Comparison of ENCODE assay signal across 29 cellular contexts in the genomic region with DNA sequence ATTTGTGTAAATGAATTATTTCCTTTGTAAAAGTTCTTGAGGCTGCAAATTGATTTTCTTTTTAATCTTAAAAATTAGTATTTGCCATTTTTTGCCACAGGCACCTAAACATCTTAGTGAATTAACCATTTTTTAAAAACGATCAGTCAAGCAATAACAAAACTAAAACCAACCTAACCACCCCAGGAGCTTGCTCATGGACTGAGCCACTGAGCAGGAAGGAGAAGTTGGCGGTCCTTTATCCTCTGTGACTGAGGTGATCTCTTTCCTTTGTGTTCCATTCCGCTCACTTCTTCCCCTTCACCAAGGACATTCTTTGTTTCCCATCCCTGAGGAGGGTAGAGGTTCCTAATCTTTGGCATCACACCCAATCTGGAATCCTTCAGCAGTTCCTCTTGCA. TPM values are rescaled to one million over a fixed set of nuclear protein-coding genes. Genes with fewer than 3 reads are reported as not detected.
DNase-seq lines count a peak whose midpoint lies in the region; ATAC-seq, FAIRE-seq and TF ChIP-seq lines count a peak whose summit lies in the region.
"Had no signal": no experiment of that assay in that cellular context is flagged by ENCODE, and none has a peak within 500 bp of the region (broad histone marks: within the 10 kb centered on the region; RNA-seq: fewer than 3 reads in every experiment).

No MANE protein-coding gene starts in this region.

- H3K9me3 ChIP-seq in liver (ENCODE audit: control insufficient read depth in 4 of 4, low read length in 3 of 4) (no peaks in the 10 kb centered on the region), HepG2 (ENCODE audit: low read length) (no peaks in the 10 kb centered on the region)
- H3K9me3 ChIP-seq: ovary, transverse colon had no signal

- FAIRE-seq in HepG2 (lab: Jason Lieb, UNC), result no peak
- FAIRE-seq: colon had no signal

- H3K9ac ChIP-seq in liver (ENCODE audit: low read depth in 1 of 2, low read length in 2 of 2), result no peak overlapping the region
- H3K9ac ChIP-seq in HepG2 (ENCODE audit: insufficient read depth, low read depth, low read length), result no peak overlapping the region

- no peak for ATAC-seq in HepG2
- peak; percentile 51 for ATAC-seq in HG02642 (IDR thresholded peaks at IDR 0.05; ENCODE audit: poor library complexity, unreplicated experiment)
- no peak for ATAC-seq in activated naive CD8-positive, alpha-beta T cell treated with anti-CD3 and anti-CD28 coated beads, Interleukin-2, amount 50 U/mL, for 24 hours
- ATAC-seq in HG02970 (IDR thresholded peaks at IDR 0.05; ENCODE audit: low FRiP score, unreplicated experiment), result no peak
- ATAC-seq in GM21526 (IDR thresholded peaks at IDR 0.05; ENCODE audit: low FRiP score, unreplicated experiment), result no peak
- ATAC-seq: GM23338; left colon; stimulated activated effector memory CD8-positive, alpha-beta T cell treated with anti-CD3 and anti-CD28 coated beads, Interleukin-12 subunit alpha, Interleukin-12 subunit beta, amount 100 ng/mL, for 72 hours had no signal

- peaks cover 9% of the 10 kb centered on the region for H3K4me1 Mint-ChIP-seq in activated T-helper 1 cell treated with anti-CD3 and anti-CD28 coated beads, Interleukin-12 subunit alpha, Interleukin-12 subunit beta, Interleukin-2, Interleukin-4 antibody, amounts not matched to agents 30 ng/mL and 10 ng/mL and 1 ng/mL, durations not matched to agents 14 hours and 24 hours and 36 hours (ENCODE audit: low read depth)
- no peaks in the 10 kb centered on the region for H3K4me1 Mint-ChIP-seq in activated naive CD8-positive, alpha-beta T cell treated with anti-CD3 and anti-CD28 coated beads, Interleukin-2, amount 50 U/mL, for 24 hours
- H3K4me1 Mint-ChIP-seq: activated naive CD8-positive, alpha-beta T cell treated with anti-CD3 and anti-CD28 coated beads for 36 hours; GM23338; neural crest cell; stimulated activated effector memory CD8-positive, alpha-beta T cell treated with anti-CD3 and anti-CD28 coated beads, Interleukin-12 subunit alpha, Interleukin-12 subunit beta, amount 100 ng/mL, for 72 hours had no signal

- no peak for TF ChIP-seq POLR2A in HepG2 (IDR thresholded peaks at IDR 0.05; ENCODE audit: insufficient read depth in 1 of 2, low read depth in 2 of 2, low read length in 2 of 2)

- no peaks in the 10 kb centered on the region for H3K27me3 Mint-ChIP-seq in activated T-helper 1 cell treated with anti-CD3 and anti-CD28 coated beads, Interleukin-12 subunit alpha, Interleukin-12 subunit beta, Interleukin-2, Interleukin-4 antibody, amounts not matched to agents 30 ng/mL and 10 ng/mL and 1 ng/mL, durations not matched to agents 14 hours and 24 hours and 36 hours (ENCODE audit: insufficient read depth)
- no peaks in the 10 kb centered on the region for H3K27me3 Mint-ChIP-seq in activated naive CD8-positive, alpha-beta T cell treated with anti-CD3 and anti-CD28 coated beads, Interleukin-2, amount 50 U/mL, for 24 hours
- H3K27me3 Mint-ChIP-seq: activated CD4-positive, alpha-beta T cell treated with anti-CD3 and anti-CD28 coated beads, Interleukin-2, amount 10 ng/mL, durations not matched to agents 24 days and 14 days; activated naive CD8-positive, alpha-beta T cell treated with anti-CD3 and anti-CD28 coated beads for 36 hours had no signal

- H3K36me3 ChIP-seq in liver (ENCODE audit: control insufficient read depth in 4 of 4, insufficient read depth in 3 of 4, low read depth in 1 of 4, low read length in 3 of 4) (peaks cover 0 to 39% (median 17%) of the 10 kb centered on the region in 4 donors), HepG2 (replicated peaks in 1 of 2; ENCODE audit: control insufficient read depth in 1 of 2, insufficient read depth in 2 of 2, low read length in 2 of 2) (peaks cover 60 to 96% of the 10 kb centered on the region in 2 experiments)
- H3K36me3 ChIP-seq: ovary had no signal

- no peak overlapping the region for H3K4me3 ChIP-seq in liver (ENCODE audit: low read depth in 1 of 3, low read length in 3 of 3)
- H3K4me3 ChIP-seq in HepG2 (replicated peaks in 1 of 3; ENCODE audit: insufficient read depth in 1 of 3, low read depth in 2 of 3, low read length in 3 of 3), result no peak overlapping the region
- H3K4me3 ChIP-seq: GM23338, ovary, transverse colon had no signal

- TF ChIP-seq CTCF in liver (IDR thresholded peaks at IDR 0.05; ENCODE audit: low read depth, low read length, missing input control), result no peak
- no peak for TF ChIP-seq CTCF in HepG2 (CRISPR knock-in tag; IDR thresholded peaks at IDR 0.05)

- peaks cover 43% of the 10 kb centered on the region for H3K36me3 Mint-ChIP-seq in activated T-helper 1 cell treated with anti-CD3 and anti-CD28 coated beads, Interleukin-12 subunit alpha, Interleukin-12 subunit beta, Interleukin-2, Interleukin-4 antibody, amounts not matched to agents 30 ng/mL and 10 ng/mL and 1 ng/mL, durations not matched to agents 14 hours and 24 hours and 36 hours (ENCODE audit: low read depth)
- H3K36me3 Mint-ChIP-seq in activated naive CD8-positive, alpha-beta T cell treated with anti-CD3 and anti-CD28 coated beads, Interleukin-2, amount 50 U/mL, for 24 hours (ENCODE audit: low read depth), result peaks cover 54% of the 10 kb centered on the region
- H3K36me3 Mint-ChIP-seq: stimulated activated effector memory CD8-positive, alpha-beta T cell treated with anti-CD3 and anti-CD28 coated beads, Interleukin-12 subunit alpha, Interleukin-12 subunit beta, amount 100 ng/mL, for 72 hours had no signal

- BruUV-seq in HepG2 (replicated peaks; lab: Mats Ljungman, UMichigan), result no TSS peak

- in situ Hi-C loops in HepG2 (cut with HindIII; ENCODE audit: extremely low pct_ligation_motif_present, low pct_unique_long_range_greater_than_20kb), result loop anchor here (25.0 kb wide), 1 partner anchor 348 kb away; no protein-coding TSS in a partner anchor

- H3K4me2 ChIP-seq in HepG2 (ENCODE audit: low read depth, low read length), result no peak overlapping the region
- H3K4me2 ChIP-seq: GM23338 had no signal

- no peaks in the 10 kb centered on the region for H3K27me3 ChIP-seq in liver (ENCODE audit: control insufficient read depth in 4 of 4, insufficient read depth in 4 of 4, low read length in 3 of 4)
- no peaks in the 10 kb centered on the region for H3K27me3 ChIP-seq in HepG2 (ENCODE audit: control insufficient read depth in 1 of 2, insufficient read depth in 2 of 2, low read length in 2 of 2)
- H3K27me3 ChIP-seq: ovary, transverse colon had no signal

- CTCF ChIA-PET in HepG2 (lab: Yijun Ruan, JAX; ENCODE audit: low intra/inter-chr PET ratio, low total read pairs), result no interaction called here

- POLR2A ChIA-PET in HepG2 (lab: Yijun Ruan, JAX), result no interaction called here

- DNase-seq in HepG2 (ENCODE audit: low spot score) (no peak), HT-29 (ENCODE audit: low spot score) (no peak)
- DNase-seq in activated T-helper 1 cell treated with anti-CD3 and anti-CD28 coated beads, Interleukin-12 subunit alpha, Interleukin-12 subunit beta, Interleukin-2, Interleukin-4 antibody, amounts not matched to agents 30 ng/mL and 10 ng/mL and 1 ng/mL, durations not matched to agents 14 hours and 24 hours and 36 hours (ENCODE audit: low spot score), result no peak
- no peak for DNase-seq in activated naive CD8-positive, alpha-beta T cell treated with anti-CD3 and anti-CD28 coated beads, Interleukin-2, amount 50 U/mL, for 24 hours
- DNase-seq: activated CD4-positive, alpha-beta T cell treated with anti-CD3 and anti-CD28 coated beads, Interleukin-2, amount 10 ng/mL, durations not matched to agents 24 days and 14 days; activated gamma-delta T cell; activated naive CD8-positive, alpha-beta T cell treated with anti-CD3 and anti-CD28 coated beads for 36 hours; aorta; C1 segment of cervical spinal cord; COR-L47; DMS53; hypothalamus; left colon; mammary epithelial cell; NCI-H1436 treated with DMSO at 0.1 percent for 48 hours; NCI-H510A; ovary; stimulated activated CD4-positive, alpha-beta T cell treated with anti-CD3 and anti-CD28 coated beads, Interleukin-15, amount 100 ng/mL, for 24 hours; transverse colon; WERI-Rb-1 had no signal

- no peaks in the 10 kb centered on the region for H3K9me3 Mint-ChIP-seq in activated T-helper 1 cell treated with anti-CD3 and anti-CD28 coated beads, Interleukin-12 subunit alpha, Interleukin-12 subunit beta, Interleukin-2, Interleukin-4 antibody, amounts not matched to agents 30 ng/mL and 10 ng/mL and 1 ng/mL, durations not matched to agents 14 hours and 24 hours and 36 hours
- H3K9me3 Mint-ChIP-seq in activated naive CD8-positive, alpha-beta T cell treated with anti-CD3 and anti-CD28 coated beads, Interleukin-2, amount 50 U/mL, for 24 hours, result no peaks in the 10 kb centered on the region
- H3K9me3 Mint-ChIP-seq: activated CD4-positive, alpha-beta T cell treated with anti-CD3 and anti-CD28 coated beads, Interleukin-2, amount 10 ng/mL, durations not matched to agents 24 days and 14 days; activated naive CD8-positive, alpha-beta T cell treated with anti-CD3 and anti-CD28 coated beads for 36 hours; GM23338; neural crest cell; stimulated activated effector memory CD8-positive, alpha-beta T cell treated with anti-CD3 and anti-CD28 coated beads, Interleukin-12 subunit alpha, Interleukin-12 subunit beta, amount 100 ng/mL, for 72 hours had no signal

- peak overlapping the region; percentile 66 for H3K27ac Mint-ChIP-seq in activated T-helper 1 cell treated with anti-CD3 and anti-CD28 coated beads, Interleukin-12 subunit alpha, Interleukin-12 subunit beta, Interleukin-2, Interleukin-4 antibody, amounts not matched to agents 30 ng/mL and 10 ng/mL and 1 ng/mL, durations not matched to agents 14 hours and 24 hours and 36 hours
- H3K27ac Mint-ChIP-seq in activated naive CD8-positive, alpha-beta T cell treated with anti-CD3 and anti-CD28 coated beads, Interleukin-2, amount 50 U/mL, for 24 hours, result no peak overlapping the region
- H3K27ac Mint-ChIP-seq: activated CD4-positive, alpha-beta T cell treated with anti-CD3 and anti-CD28 coated beads, Interleukin-2, amount 10 ng/mL, durations not matched to agents 24 days and 14 days; activated naive CD8-positive, alpha-beta T cell treated with anti-CD3 and anti-CD28 coated beads for 36 hours; GM23338; stimulated activated effector memory CD8-positive, alpha-beta T cell treated with anti-CD3 and anti-CD28 coated beads, Interleukin-12 subunit alpha, Interleukin-12 subunit beta, amount 100 ng/mL, for 72 hours had no signal

- 0 out of 2 replicates have a peak, but pooled peaks cover 3% of the 10 kb centered on the region for H4K20me1 ChIP-seq in HepG2 (ENCODE audit: insufficient read depth, low read length)

- peak overlapping the region; percentile 43 to 66 for H3K27ac ChIP-seq in liver (ENCODE audit: low read depth in 1 of 2, low read length in 2 of 2)
- H3K27ac ChIP-seq in HepG2 (ENCODE audit: extremely low read length, insufficient read depth, low read length), result no peak overlapping the region
- H3K27ac ChIP-seq: 22Rv1, ovary, transverse colon, WERI-Rb-1 had no signal

- no peaks in the 10 kb centered on the region for H3K79me2 ChIP-seq in HepG2 (ENCODE audit: insufficient read depth, low read length)

- H3K4me3 Mint-ChIP-seq in activated T-helper 1 cell treated with anti-CD3 and anti-CD28 coated beads, Interleukin-12 subunit alpha, Interleukin-12 subunit beta, Interleukin-2, Interleukin-4 antibody, amounts not matched to agents 30 ng/mL and 10 ng/mL and 1 ng/mL, durations not matched to agents 14 hours and 24 hours and 36 hours, result no peak overlapping the region
- no peak overlapping the region for H3K4me3 Mint-ChIP-seq in activated naive CD8-positive, alpha-beta T cell treated with anti-CD3 and anti-CD28 coated beads, Interleukin-2, amount 50 U/mL, for 24 hours
- H3K4me3 Mint-ChIP-seq: activated CD4-positive, alpha-beta T cell treated with anti-CD3 and anti-CD28 coated beads, Interleukin-2, amount 10 ng/mL, durations not matched to agents 24 days and 14 days; activated naive CD8-positive, alpha-beta T cell treated with anti-CD3 and anti-CD28 coated beads for 36 hours; GM23338; neural crest cell; stimulated activated effector memory CD8-positive, alpha-beta T cell treated with anti-CD3 and anti-CD28 coated beads, Interleukin-12 subunit alpha, Interleukin-12 subunit beta, amount 100 ng/mL, for 72 hours had no signal

- H3K4me1 ChIP-seq in liver (ENCODE audit: control insufficient read depth in 4 of 4, insufficient read depth in 4 of 4, low read length in 3 of 4) (peaks cover 6 to 33% (median 24%) of the 10 kb centered on the region in 4 donors), HepG2 (ENCODE audit: insufficient read depth, low read length) (peaks cover 26% of the 10 kb centered on the region)
- H3K4me1 ChIP-seq: transverse colon had no signal

- intact Hi-C loops in HepG2 (cut with micrococcal nuclease; ENCODE audit: unreplicated experiment), result no loop called here
- intact Hi-C loops in activated T-helper 1 cell treated with anti-CD3 and anti-CD28 coated beads, Interleukin-12 subunit alpha, Interleukin-12 subunit beta, Interleukin-2, Interleukin-4 antibody, amounts not matched to agents 30 ng/mL and 10 ng/mL and 1 ng/mL, durations not matched to agents 14 hours and 24 hours and 36 hours (cut with micrococcal nuclease), result no loop called here

- no peak for TF ChIP-seq EP300 in HepG2 (IDR thresholded peaks at IDR 0.05; ENCODE audit: low read depth in 2 of 2, low read length in 2 of 2)
- no peak for TF ChIP-seq EP300 in HepG2 (CRISPR knock-in tag; IDR thresholded peaks at IDR 0.05; ENCODE audit: borderline replicate concordance)

- H2AFZ ChIP-seq in HepG2 (ENCODE audit: low read length), result no peak overlapping the region
- H2AFZ ChIP-seq: GM23338 had no signal

- TF ChIP-seq RAD21 in liver (IDR thresholded peaks at IDR 0.05) (no peak), HepG2 (CRISPR knock-in tag; IDR thresholded peaks at IDR 0.05) (no peak)

- WGBS in liver, result 82% methylated on average over 3 of the region's 3 CpGs
- 97% methylated on average over 3 of the region's 3 CpGs for WGBS in HepG2 (ENCODE audit: low lambda C conversion rate)

RNA-seq across cellular contexts. Expression of gene RPRD1B, which starts 30.4 kb away (rescaled TPM):
- 10 to 100 TPM; 26.9 to 34.3 TPM for total RNA-seq in liver
- 10 to 100 TPM in 1 of 2 donors, 1 to 10 TPM in 1; 5.8 to 31.9 TPM for polyA plus RNA-seq in liver
- 41.5 and 45.6 TPM in 2 replicates for total RNA-seq in HepG2 (2016; rRNA removed; fragmentation: Illumina TruSeq; extraction: Trizol)
- 88.9 and 116 TPM in 2 replicates for total RNA-seq in HepG2 (2016; cell fraction: cytosol; rRNA removed; fragmentation: Illumina TruSeq; extraction: Trizol; ENCODE audit: low read depth)
- 39.5 and 44.6 TPM in 2 replicates for total RNA-seq in HepG2 (2016; cell fraction: insoluble cytoplasmic fraction; rRNA removed; fragmentation: Illumina TruSeq; extraction: Trizol)
- 25.9 and 26.4 TPM in 2 replicates for total RNA-seq in HepG2 (2016; cell fraction: membrane; rRNA removed; fragmentation: Illumina TruSeq; extraction: Trizol)
- 54.7 and 73.0 TPM in 2 replicates for total RNA-seq in HepG2 (2016; cell fraction: nucleus; rRNA removed; fragmentation: Illumina TruSeq; extraction: Trizol)
- polyA plus RNA-seq in HepG2 (2011; rRNA removed), result 29.7 and 31.1 TPM in 2 replicates
- polyA plus RNA-seq in HepG2 (2011; cell fraction: cytosol; rRNA removed), result 16.3 and 23.0 TPM in 2 replicates
- 23.9 and 28.8 TPM in 2 replicates for polyA plus RNA-seq in HepG2 (2011; cell fraction: nucleus; rRNA removed)
- 25.6 and 28.2 TPM in 2 replicates for polyA plus RNA-seq in HepG2 (2012)
- 1.9 and 2.1 TPM in 2 replicates for polyA plus RNA-seq in HepG2 (2016; cell fraction: cytosol; fragmentation: Illumina TruSeq; extraction: Trizol; ENCODE audit: low read depth)
- 40.0 and 47.0 TPM in 2 replicates for polyA plus RNA-seq in HepG2 (2016; cell fraction: insoluble cytoplasmic fraction; fragmentation: Illumina TruSeq; extraction: Trizol; ENCODE audit: low read depth)
- polyA plus RNA-seq in HepG2 (2016; cell fraction: membrane; fragmentation: Illumina TruSeq; extraction: Trizol; ENCODE audit: low read depth), result 7.1 and 7.5 TPM in 2 replicates
- 61.9 and 76.1 TPM in 2 replicates for polyA plus RNA-seq in HepG2 (2016; cell fraction: nucleus; fragmentation: Illumina TruSeq; extraction: Trizol; ENCODE audit: insufficient read depth, low read depth)
- 39.2 and 72.4 TPM in 2 replicates for polyA minus RNA-seq in HepG2 (2011; rRNA and poly(A)+ RNA removed; ENCODE audit: low replicate concordance)
- 36.2 and 48.9 TPM in 2 replicates for polyA minus RNA-seq in HepG2 (2011; cell fraction: cytosol; rRNA and poly(A)+ RNA removed)
- 98.0 and 104 TPM in 2 replicates for polyA minus RNA-seq in HepG2 (2011; cell fraction: nucleus; rRNA and poly(A)+ RNA removed)
- 48.8 and 49.7 TPM in 2 replicates for total RNA-seq in activated T-helper 1 cell treated with anti-CD3 and anti-CD28 coated beads, Interleukin-12 subunit alpha, Interleukin-12 subunit beta, Interleukin-2, Interleukin-4 antibody, amounts not matched to agents 30 ng/mL and 10 ng/mL and 1 ng/mL, durations not matched to agents 14 hours and 24 hours and 36 hours
- total RNA-seq in HT-29 (2014; rRNA removed; shearing (Covaris generic)), result 33.9 and 35.5 TPM in 2 replicates

RNA-seq across cellular contexts. Expression of gene TTI1, which starts 30.7 kb away (rescaled TPM):
- total RNA-seq in liver, result 10 to 100 TPM; 15.4 to 20.4 TPM
- 1 to 10 TPM; 4.6 to 7.3 TPM for polyA plus RNA-seq in liver
- 39.8 and 51.7 TPM in 2 replicates for total RNA-seq in HepG2 (2016; rRNA removed; fragmentation: Illumina TruSeq; extraction: Trizol)
- 4.3 and 5.3 TPM in 2 replicates for total RNA-seq in HepG2 (2016; cell fraction: cytosol; rRNA removed; fragmentation: Illumina TruSeq; extraction: Trizol; ENCODE audit: low read depth)
- total RNA-seq in HepG2 (2016; cell fraction: insoluble cytoplasmic fraction; rRNA removed; fragmentation: Illumina TruSeq; extraction: Trizol), result 39.0 and 48.3 TPM in 2 replicates
- 12.1 and 12.8 TPM in 2 replicates for total RNA-seq in HepG2 (2016; cell fraction: membrane; rRNA removed; fragmentation: Illumina TruSeq; extraction: Trizol)
- 53.4 and 63.7 TPM in 2 replicates for total RNA-seq in HepG2 (2016; cell fraction: nucleus; rRNA removed; fragmentation: Illumina TruSeq; extraction: Trizol)
- 21.5 and 22.9 TPM in 2 replicates for polyA plus RNA-seq in HepG2 (2011; rRNA removed)
- polyA plus RNA-seq in HepG2 (2011; cell fraction: cytosol; rRNA removed), result 15.4 and 16.2 TPM in 2 replicates
- 16.1 and 18.5 TPM in 2 replicates for polyA plus RNA-seq in HepG2 (2011; cell fraction: nucleus; rRNA removed)
- polyA plus RNA-seq in HepG2 (2012), result 15.4 and 20.9 TPM in 2 replicates
- 2.1 and 2.4 TPM in 2 replicates for polyA plus RNA-seq in HepG2 (2016; cell fraction: cytosol; fragmentation: Illumina TruSeq; extraction: Trizol; ENCODE audit: low read depth)
- polyA plus RNA-seq in HepG2 (2016; cell fraction: insoluble cytoplasmic fraction; fragmentation: Illumina TruSeq; extraction: Trizol; ENCODE audit: low read depth), result 23.2 and 30.3 TPM in 2 replicates
- 3.8 and 4.7 TPM in 2 replicates for polyA plus RNA-seq in HepG2 (2016; cell fraction: membrane; fragmentation: Illumina TruSeq; extraction: Trizol; ENCODE audit: low read depth)
- polyA plus RNA-seq in HepG2 (2016; cell fraction: nucleus; fragmentation: Illumina TruSeq; extraction: Trizol; ENCODE audit: insufficient read depth, low read depth), result 32.5 and 34.5 TPM in 2 replicates
- 67.8 and 87.6 TPM in 2 replicates for polyA minus RNA-seq in HepG2 (2011; rRNA and poly(A)+ RNA removed; ENCODE audit: low replicate concordance)
- 20.3 and 23.7 TPM in 2 replicates for polyA minus RNA-seq in HepG2 (2011; cell fraction: cytosol; rRNA and poly(A)+ RNA removed)
- 72.5 and 93.6 TPM in 2 replicates for polyA minus RNA-seq in HepG2 (2011; cell fraction: nucleus; rRNA and poly(A)+ RNA removed)
- total RNA-seq in activated T-helper 1 cell treated with anti-CD3 and anti-CD28 coated beads, Interleukin-12 subunit alpha, Interleukin-12 subunit beta, Interleukin-2, Interleukin-4 antibody, amounts not matched to agents 30 ng/mL and 10 ng/mL and 1 ng/mL, durations not matched to agents 14 hours and 24 hours and 36 hours, result 41.7 and 43.1 TPM in 2 replicates
- 24.6 and 27.6 TPM in 2 replicates for total RNA-seq in HT-29 (2014; rRNA removed; shearing (Covaris generic))
